2 cellular contexts compared by ENCODE assay signal in genomic region chr14:74829238-74829637, GRCh38.
TF ChIP-seq lines count a peak whose summit lies in the region.

No MANE protein-coding gene starts in this region.

TF ChIP-seq in IMR-90, 13 proteins besides CTCF, POLR2A, EP300 and RAD21:
- no peak for TF ChIP-seq MXI1 (IDR thresholded peaks at IDR 0.05; ENCODE audit: borderline replicate concordance, low read depth, low read length)
- no peak for TF ChIP-seq ELK1 (IDR thresholded peaks at IDR 0.05; ENCODE audit: borderline replicate concordance, low read depth, low read length)
- TF ChIP-seq SMC3 (IDR thresholded peaks at IDR 0.05; ENCODE audit: low read depth, low read length) = no peak
- TF ChIP-seq RCOR1 (IDR thresholded peaks at IDR 0.05; ENCODE audit: insufficient replicate concordance, low read length) = no peak
- TF ChIP-seq CHD1 (IDR thresholded peaks at IDR 0.05; ENCODE audit: low read depth, low read length) = no peak
- TF ChIP-seq USF2 (IDR thresholded peaks at IDR 0.05; ENCODE audit: low read depth, low read length) = no peak
- no peak for TF ChIP-seq NFE2L2 (IDR thresholded peaks at IDR 0.05; ENCODE audit: low read depth, low read length)
- TF ChIP-seq BHLHE40 (IDR thresholded peaks at IDR 0.05; ENCODE audit: low read depth, low read length) = no peak
- no peak for TF ChIP-seq MAFK (IDR thresholded peaks at IDR 0.05; ENCODE audit: low read depth, low read length)
- TF ChIP-seq CEBPB (IDR thresholded peaks at IDR 0.05; ENCODE audit: low read depth, low read length) = no peak
- no peak for TF ChIP-seq FOS (IDR thresholded peaks at IDR 0.05; ENCODE audit: low read depth, low read length)
- TF ChIP-seq MAZ (IDR thresholded peaks at IDR 0.05; ENCODE audit: borderline replicate concordance, low read depth, low read length) = no peak
- no peak for TF ChIP-seq RFX5 (IDR thresholded peaks at IDR 0.05; ENCODE audit: low read depth, low read length)
TF ChIP-seq in IMR-90: peak in this region for 0.

TF ChIP-seq in WTC11, 78 proteins besides CTCF, POLR2A, EP300 and RAD21:
- TF ChIP-seq SP1 (CRISPR knock-in tag; conservative IDR thresholded peaks at IDR 0.05) = no peak
- TF ChIP-seq PREB (CRISPR knock-in tag; IDR thresholded peaks at IDR 0.05; ENCODE audit: borderline replicate concordance) = no peak
- TF ChIP-seq ETV6 (CRISPR knock-in tag; IDR thresholded peaks at IDR 0.05) = no peak
- TF ChIP-seq MAX (CRISPR knock-in tag; IDR thresholded peaks at IDR 0.05) = no peak
- no peak for TF ChIP-seq SMAD4 (CRISPR knock-in tag; IDR thresholded peaks at IDR 0.05)
- TF ChIP-seq TEAD4 (CRISPR knock-in tag; IDR thresholded peaks at IDR 0.05) = no peak
TF ChIP-seq in WTC11: peak in this region for 0.
